In the genomic region with DNA sequence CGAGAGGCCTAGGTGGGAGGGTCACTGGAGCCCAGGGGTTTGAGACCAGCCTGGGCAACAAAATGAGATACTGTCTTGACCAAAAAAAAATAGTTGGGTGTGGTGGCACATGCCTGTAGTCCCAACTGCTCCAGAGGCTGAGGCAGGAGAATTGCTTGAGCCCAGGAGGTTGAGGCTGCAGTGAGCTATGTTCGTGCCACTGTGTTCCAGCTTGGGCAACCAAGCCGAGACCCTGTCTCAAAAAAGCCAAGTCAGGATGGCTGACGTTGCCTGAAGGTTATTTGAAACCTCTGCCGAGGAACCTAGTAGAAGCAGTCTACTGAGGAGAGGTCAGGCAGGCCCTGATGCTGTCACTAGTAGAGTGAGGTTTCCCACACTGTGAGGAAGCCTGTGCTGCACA, we compare ENCODE assay signal across 1 cellular context.
TF ChIP-seq lines count a peak whose summit lies in the region.

No MANE protein-coding gene starts in this region.

TF ChIP-seq in SK-N-SH treated with all-trans-retinoic acid at 6 μM for 48 hours, 23 proteins besides CTCF, POLR2A, EP300 and RAD21:
- no peak for TF ChIP-seq ZNF565 (CRISPR knock-in tag; conservative IDR thresholded peaks at IDR 0.05; ENCODE audit: low read depth)
- no peak for TF ChIP-seq OSR1 (CRISPR knock-in tag; IDR thresholded peaks at IDR 0.05)
- no peak for TF ChIP-seq SNAI2 (CRISPR knock-in tag; IDR thresholded peaks at IDR 0.05)
- no peak for TF ChIP-seq ZFP3 (CRISPR knock-in tag; IDR thresholded peaks at IDR 0.05)
- no peak for TF ChIP-seq PPARA (CRISPR knock-in tag; IDR thresholded peaks at IDR 0.05; ENCODE audit: borderline replicate concordance)
- no peak for TF ChIP-seq TCF4 (CRISPR knock-in tag; IDR thresholded peaks at IDR 0.05; ENCODE audit: borderline replicate concordance)
- TF ChIP-seq ISL1 (CRISPR knock-in tag; IDR thresholded peaks at IDR 0.05), result no peak
- TF ChIP-seq RARB (CRISPR knock-in tag; IDR thresholded peaks at IDR 0.05), result no peak
- TF ChIP-seq ZC3H10 (CRISPR knock-in tag; IDR thresholded peaks at IDR 0.05), result no peak
- no peak for TF ChIP-seq BACH2 (CRISPR knock-in tag; IDR thresholded peaks at IDR 0.05; ENCODE audit: borderline replicate concordance)
- no peak for TF ChIP-seq TOX (CRISPR knock-in tag; IDR thresholded peaks at IDR 0.05; ENCODE audit: borderline replicate concordance)
- TF ChIP-seq ZFP30 (CRISPR knock-in tag; IDR thresholded peaks at IDR 0.05), result no peak
